In genomic region chrX:84189125-84189524, GRCh38 we compare ENCODE assay signal across 27 cellular contexts. TPM values are rescaled to one million over a fixed set of nuclear protein-coding genes. Genes with fewer than 3 reads are reported as not detected.
DNase-seq lines count a peak whose midpoint lies in the region; ATAC-seq, FAIRE-seq and TF ChIP-seq lines count a peak whose summit lies in the region.
"Had no signal": no experiment of that assay in that cellular context is flagged by ENCODE, and none has a peak within 500 bp of the region (broad histone marks: within the 10 kb centered on the region; RNA-seq: fewer than 3 reads in every experiment).

No MANE protein-coding gene starts in this region.

- no peak overlapping the region for H3K27ac ChIP-seq in substantia nigra (ENCODE audit: low read depth, low read length, poor library complexity, severe bottlenecking)
- H3K27ac ChIP-seq: right atrium auricular region had no signal

- FAIRE-seq in HTR-8/SVneo (lab: Jason Lieb, UNC), result no peak
- FAIRE-seq: GM18507, keratinocyte had no signal

- ATAC-seq in GM19455 (IDR thresholded peaks at IDR 0.05; ENCODE audit: unreplicated experiment) (no peak), HG03565 (IDR thresholded peaks at IDR 0.05; ENCODE audit: unreplicated experiment) (no peak)
- ATAC-seq: activated naive CD8-positive, alpha-beta T cell treated with anti-CD3 and anti-CD28 coated beads, Interleukin-2, amount 50 U/mL, for 24 hours; effector memory CD8-positive, alpha-beta T cell; natural killer cell treated with Interleukin-12 subunit alpha and Interleukin-12 subunit beta and Interleukin-15 and Interleukin-18, amount 100 ng/mL, for 72 hours had no signal

- H3K4me3 Mint-ChIP-seq in glutamatergic neuron (ENCODE audit: unreplicated experiment) (peak overlapping the region; percentile 75), neural crest cell (peak overlapping the region; percentile 93)
- H3K4me3 Mint-ChIP-seq: effector memory CD8-positive, alpha-beta T cell; natural killer cell treated with Interleukin-12 subunit alpha and Interleukin-12 subunit beta and Interleukin-15 and Interleukin-18, amount 100 ng/mL, for 72 hours; T-helper 1 cell treated with Interleukin-12 subunit alpha and Interleukin-12 subunit beta and Interleukin-4 antibody, amounts not matched to agents 30 μg/mL and 1 μg/mL, for 36 hours had no signal

- H3K4me1 Mint-ChIP-seq in glutamatergic neuron (ENCODE audit: low read depth, unreplicated experiment), result peaks cover 2% of the 10 kb centered on the region
- peaks cover 10% of the 10 kb centered on the region for H3K4me1 Mint-ChIP-seq in neural crest cell
- H3K4me1 Mint-ChIP-seq: activated naive CD8-positive, alpha-beta T cell treated with anti-CD3 and anti-CD28 coated beads, Interleukin-2, amount 50 U/mL, for 24 hours had no signal

- H3K9me3 Mint-ChIP-seq in glutamatergic neuron (ENCODE audit: unreplicated experiment) (peaks cover 10% of the 10 kb centered on the region), neural crest cell (peaks cover 10% of the 10 kb centered on the region)
- H3K9me3 Mint-ChIP-seq: activated naive CD8-positive, alpha-beta T cell treated with anti-CD3 and anti-CD28 coated beads, Interleukin-2, amount 50 U/mL, for 24 hours; T-helper 1 cell treated with Interleukin-12 subunit alpha and Interleukin-12 subunit beta and Interleukin-4 antibody, amounts not matched to agents 30 μg/mL and 1 μg/mL, for 36 hours had no signal

- in situ Hi-C loops in G401 (cut with HindIII; ENCODE audit: low sequenced_read_pairs), result no loop called here

- TF ChIP-seq CTCF in glutamatergic neuron (IDR thresholded peaks at IDR 0.05; ENCODE audit: partially characterized antibody, unreplicated experiment) (no peak), neural crest cell (conservative IDR thresholded peaks at IDR 0.05) (no peak)

- H3K27me3 Mint-ChIP-seq in glutamatergic neuron (ENCODE audit: unreplicated experiment), result peaks cover 2% of the 10 kb centered on the region
- peaks cover 2% of the 10 kb centered on the region for H3K27me3 Mint-ChIP-seq in neural crest cell (ENCODE audit: low read depth)
- H3K27me3 Mint-ChIP-seq: effector memory CD8-positive, alpha-beta T cell; IgD-negative memory B cell had no signal

- no peak overlapping the region for H3K27ac Mint-ChIP-seq in glutamatergic neuron (ENCODE audit: unreplicated experiment)
- no peak overlapping the region for H3K27ac Mint-ChIP-seq in neural crest cell (ENCODE audit: unreplicated experiment)
- H3K27ac Mint-ChIP-seq: activated naive CD8-positive, alpha-beta T cell treated with anti-CD3 and anti-CD28 coated beads, Interleukin-2, amount 50 U/mL, for 24 hours; activated T-cell treated with anti-CD3 and anti-CD28 coated beads, Interleukin-2, amount 50 U/mL, for 72 hours; effector memory CD8-positive, alpha-beta T cell; natural killer cell treated with Interleukin-12 subunit alpha and Interleukin-12 subunit beta and Interleukin-15 and Interleukin-18, amount 100 ng/mL, for 72 hours; T-helper 1 cell treated with Interleukin-12 subunit alpha and Interleukin-12 subunit beta and Interleukin-4 antibody, amounts not matched to agents 30 μg/mL and 1 μg/mL, for 36 hours had no signal

- DNase-seq in G401 (ENCODE audit: low spot score), result peak; percentile 0
- DNase-seq in NAMALWA (ENCODE audit: low spot score), result peak; percentile 2
- DNase-seq in glutamatergic neuron, result no peak
- no peak for DNase-seq in neural crest cell (ENCODE audit: low read depth, low spot score)
- DNase-seq in HTR-8/SVneo (ENCODE audit: insufficient read length, low spot score), result no peak
- no peak for DNase-seq in substantia nigra (lab: John Stamatoyannopoulos, UW)
- DNase-seq: activated CD4-positive, alpha-beta T cell treated with anti-CD3 and anti-CD28 coated beads, Interleukin-2, amount 50 U/mL, for 48 hours; activated CD4-positive, CD25-positive, alpha-beta regulatory T cell treated with anti-CD3 and anti-CD28 coated beads, Interleukin-2, amount 50 U/mL, for 72 hours; activated naive CD4-positive, alpha-beta T cell; activated naive CD8-positive, alpha-beta T cell treated with anti-CD3 and anti-CD28 coated beads, Interleukin-2, amount 50 U/mL, for 24 hours; activated T-cell treated with anti-CD3 and anti-CD28 coated beads, Interleukin-2, amount 50 U/mL, for 72 hours; central memory CD4-positive, alpha-beta T cell; COR-L47; effector memory CD8-positive, alpha-beta T cell; H9; PC-3; posterior cingulate gyrus; stimulated activated CD4-positive, alpha-beta T cell treated with anti-CD3 and anti-CD28 coated beads, Interleukin-1b, Interleukin-23, amount 100 ng/mL, for 48 hours; stimulated activated naive CD4-positive, alpha-beta T cell treated with Interleukin-2 at 50 U/mL for 16 hours had no signal

- H3K36me3 Mint-ChIP-seq in glutamatergic neuron (ENCODE audit: unreplicated experiment) (no peaks in the 10 kb centered on the region), neural crest cell (ENCODE audit: low read depth) (peaks cover 4% of the 10 kb centered on the region)
- H3K36me3 Mint-ChIP-seq: natural killer cell treated with Interleukin-12 subunit alpha and Interleukin-12 subunit beta and Interleukin-15 and Interleukin-18, amount 100 ng/mL, for 72 hours had no signal

RNA-seq across cellular contexts. Expression of gene RPS6KA6, which starts 1.1 kb away (rescaled TPM):
- total RNA-seq in G401 (2014; rRNA removed; shearing (Covaris generic)), result 1.4 and 2.5 TPM in 2 replicates
- total RNA-seq in glutamatergic neuron (ENCODE audit: unreplicated experiment) (36.0 TPM), neural crest cell (7.8 and 8.8 TPM in 2 replicates)
- total RNA-seq: natural killer cell treated with Interleukin-12 subunit alpha and Interleukin-12 subunit beta and Interleukin-15 and Interleukin-18, amount 100 ng/mL, for 72 hours had no signal

Comparison
In these comparisons a context has a peak if more than half of its experiments do, and no peak if none do; other contexts are left out.
1. DNase-seq: peak in G401 (single experiment) and NAMALWA (single experiment); none in glutamatergic neuron (single experiment), neural crest cell (single experiment), HTR-8/SVneo (single experiment) and substantia nigra (0 of 49).